1 cellular context compared by ENCODE assay signal in the genomic region with DNA sequence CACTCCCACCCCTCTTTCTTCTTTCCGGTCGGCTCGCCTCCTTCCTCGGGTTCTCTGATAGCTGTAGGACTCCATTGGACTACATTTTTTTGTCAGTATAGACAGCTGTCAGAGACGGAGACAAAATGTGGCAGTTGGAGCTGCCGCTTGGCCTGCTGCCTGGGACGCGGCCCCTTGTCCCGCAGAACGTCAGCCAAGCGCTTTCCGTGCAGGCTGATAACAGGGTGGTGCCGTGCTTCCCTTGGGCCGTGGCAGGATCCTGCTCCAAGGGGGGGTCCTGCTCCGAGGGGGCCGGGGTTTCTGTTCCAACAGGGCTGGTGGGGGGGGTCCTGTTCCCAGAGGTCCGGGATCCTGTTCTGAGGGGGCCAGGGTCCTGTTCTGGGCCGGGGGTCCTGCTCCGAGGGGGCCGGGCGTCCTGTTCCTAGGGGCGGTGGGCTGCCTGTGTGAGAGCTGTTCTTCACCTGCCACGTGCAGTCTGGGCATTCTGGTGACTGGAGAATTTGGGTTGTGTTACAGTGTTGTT.
TF ChIP-seq lines count a peak whose summit lies in the region.

No MANE protein-coding gene starts in this region.

TF ChIP-seq in IMR-90, 13 proteins besides CTCF, POLR2A, EP300 and RAD21 (continued from another document):
- TF ChIP-seq, protein P1, sequence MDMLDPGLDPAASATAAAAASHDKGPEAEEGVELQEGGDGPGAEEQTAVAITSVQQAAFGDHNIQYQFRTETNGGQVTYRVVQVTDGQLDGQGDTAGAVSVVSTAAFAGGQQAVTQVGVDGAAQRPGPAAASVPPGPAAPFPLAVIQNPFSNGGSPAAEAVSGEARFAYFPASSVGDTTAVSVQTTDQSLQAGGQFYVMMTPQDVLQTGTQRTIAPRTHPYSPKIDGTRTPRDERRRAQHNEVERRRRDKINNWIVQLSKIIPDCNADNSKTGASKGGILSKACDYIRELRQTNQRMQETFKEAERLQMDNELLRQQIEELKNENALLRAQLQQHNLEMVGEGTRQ (IDR thresholded peaks at IDR 0.05; ENCODE audit: low read depth, low read length), result no peak
- no peak for TF ChIP-seq CEBPB (IDR thresholded peaks at IDR 0.05; ENCODE audit: low read depth, low read length)
- no peak for TF ChIP-seq BHLHE40 (IDR thresholded peaks at IDR 0.05; ENCODE audit: low read depth, low read length)
- no peak for TF ChIP-seq MXI1 (IDR thresholded peaks at IDR 0.05; ENCODE audit: borderline replicate concordance, low read depth, low read length)
- no peak for TF ChIP-seq FOS (IDR thresholded peaks at IDR 0.05; ENCODE audit: low read depth, low read length)
- no peak for TF ChIP-seq RCOR1 (IDR thresholded peaks at IDR 0.05; ENCODE audit: insufficient replicate concordance, low read length)
- no peak for TF ChIP-seq NFE2L2 (IDR thresholded peaks at IDR 0.05; ENCODE audit: low read depth, low read length)
- no peak for TF ChIP-seq MAZ (IDR thresholded peaks at IDR 0.05; ENCODE audit: borderline replicate concordance, low read depth, low read length)
- TF ChIP-seq, protein P2, sequence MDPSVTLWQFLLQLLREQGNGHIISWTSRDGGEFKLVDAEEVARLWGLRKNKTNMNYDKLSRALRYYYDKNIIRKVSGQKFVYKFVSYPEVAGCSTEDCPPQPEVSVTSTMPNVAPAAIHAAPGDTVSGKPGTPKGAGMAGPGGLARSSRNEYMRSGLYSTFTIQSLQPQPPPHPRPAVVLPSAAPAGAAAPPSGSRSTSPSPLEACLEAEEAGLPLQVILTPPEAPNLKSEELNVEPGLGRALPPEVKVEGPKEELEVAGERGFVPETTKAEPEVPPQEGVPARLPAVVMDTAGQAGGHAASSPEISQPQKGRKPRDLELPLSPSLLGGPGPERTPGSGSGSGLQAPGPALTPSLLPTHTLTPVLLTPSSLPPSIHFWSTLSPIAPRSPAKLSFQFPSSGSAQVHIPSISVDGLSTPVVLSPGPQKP (IDR thresholded peaks at IDR 0.05; ENCODE audit: borderline replicate concordance, low read depth, low read length), result no peak
- no peak for TF ChIP-seq RFX5 (IDR thresholded peaks at IDR 0.05; ENCODE audit: low read depth, low read length)
